ENCODE assay signal across 8 cellular contexts in the genomic region with DNA sequence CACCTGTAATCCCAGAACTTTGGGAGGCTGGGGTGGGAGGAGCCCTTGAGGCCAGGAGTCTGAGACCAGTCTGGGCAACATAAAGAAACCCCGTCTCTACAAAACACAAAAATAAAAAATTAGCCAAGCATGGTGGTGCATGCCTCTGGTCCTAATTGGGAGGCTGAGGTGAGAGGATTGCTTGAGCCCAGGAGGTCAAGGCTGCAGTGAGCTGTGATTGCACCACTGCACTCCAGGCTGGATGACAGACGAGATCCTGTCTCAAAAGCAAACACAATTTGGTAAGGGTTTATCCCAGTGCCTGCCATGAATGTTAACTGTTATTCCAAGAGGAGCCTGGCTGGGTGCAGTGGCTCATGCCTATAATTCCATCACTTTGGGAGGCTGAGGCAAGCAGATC.
"Had no signal": no experiment of that assay in that cellular context is flagged by ENCODE, and none has a peak within 500 bp of the region (broad histone marks: within the 10 kb centered on the region; RNA-seq: fewer than 3 reads in every experiment).

No MANE protein-coding gene starts in this region.

- H3K4me3 ChIP-seq: GM12878 had no signal

- FAIRE-seq: G401.6, GM12878, GM12891, GM12892, GM18507, GM19239 had no signal

- DNase-seq: GDM1, GF-D8 had no signal

- ATAC-seq: GM12878 had no signal
